ENCODE assay signal across 8 cellular contexts in the genomic region with DNA sequence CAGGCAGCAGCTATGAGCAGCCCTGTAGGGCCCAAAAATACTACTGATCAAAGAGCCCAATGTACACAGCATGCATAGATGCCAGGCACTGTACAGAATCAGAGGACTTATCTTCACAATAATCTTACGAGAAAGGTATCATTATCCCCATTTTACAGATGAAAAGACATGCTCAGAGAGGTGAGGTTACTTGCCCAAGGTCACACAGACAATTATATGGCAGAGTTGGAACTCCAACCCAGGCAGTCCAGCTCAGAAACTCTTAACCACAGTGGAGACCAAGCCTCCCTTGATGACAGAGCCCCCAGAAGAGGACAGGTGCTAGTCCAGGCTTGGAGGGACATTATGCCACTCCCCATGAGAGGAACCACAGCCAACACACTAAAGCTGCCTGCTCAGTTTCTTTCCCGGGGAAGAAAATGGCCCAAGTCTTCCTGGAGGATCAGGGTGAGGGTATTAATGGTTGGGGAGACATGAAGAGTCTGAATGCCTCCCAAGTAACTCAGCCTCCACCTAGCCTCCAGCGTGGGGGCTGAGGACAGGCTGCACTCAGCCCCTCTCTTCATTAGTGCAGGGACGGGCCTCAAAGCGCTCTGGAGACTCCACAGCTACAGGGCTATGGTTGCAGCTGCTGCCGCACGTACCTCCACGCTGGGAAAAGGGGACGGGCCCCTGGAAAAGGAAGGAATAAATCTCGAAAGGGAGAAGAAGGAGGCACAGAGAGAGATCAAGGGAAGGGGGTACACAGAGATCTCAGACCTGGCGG. TPM values are rescaled to one million over a fixed set of nuclear protein-coding genes. Genes with fewer than 3 reads are reported as not detected.
A peak's percentile ranks its signal among the peaks of the same experiment; 100 is the strongest.
DNase-seq lines count a peak whose midpoint lies in the region; ATAC-seq and TF ChIP-seq lines count a peak whose summit lies in the region.

No MANE protein-coding gene starts in this region.

- DNase-seq in G401 (ENCODE audit: low spot score) (peak; percentile 22), NB4 (ENCODE audit: low read depth) (no peak), choroid plexus epithelial cell (ENCODE audit: low read depth) (peak; percentile 25), mesothelial cell of epicardium (ENCODE audit: low spot score in 2 of 2, unreplicated experiment in 2 of 2) (peak in 1 of 2 experiments; percentile 50), sciatic nerve (ENCODE audit: low spot score) (no peak), NCI-H446 treated with DMSO at 0.1 percent for 48 hours (lab: John Stamatoyannopoulos, UW) (no peak), A172 (ENCODE audit: low spot score) (no peak)

- H3K4me3 Mint-ChIP-seq in mesothelial cell of epicardium: peak overlapping the region; percentile 96

- no peak for ATAC-seq in sciatic nerve
- ATAC-seq in GM21717 (IDR thresholded peaks at IDR 0.05; ENCODE audit: unreplicated experiment): no peak

- TF ChIP-seq CTCF in NB4 (IDR thresholded peaks at IDR 0.05; ENCODE audit: low read depth, low read length) (no peak), choroid plexus epithelial cell (conservative IDR thresholded peaks at IDR 0.05; ENCODE audit: low read depth, low read length) (no peak), mesothelial cell of epicardium (IDR thresholded peaks at IDR 0.05; ENCODE audit: unreplicated experiment) (no peak)

- peaks cover 24% of the 10 kb centered on the region for H3K36me3 Mint-ChIP-seq in mesothelial cell of epicardium

- H3K4me1 Mint-ChIP-seq in mesothelial cell of epicardium: peaks cover 31% of the 10 kb centered on the region

- intact Hi-C loops in sciatic nerve (cut with DNase I): no loop called here

- no peak for TF ChIP-seq POLR2A in NB4 (IDR thresholded peaks at IDR 0.05; ENCODE audit: extremely low read depth, insufficient read length)

- H3K27ac Mint-ChIP-seq in mesothelial cell of epicardium: peak overlapping the region; percentile 97

- H3K4me3 ChIP-seq in NB4 (ENCODE audit: low read depth, low read length) (peak overlapping the region; percentile 34), choroid plexus epithelial cell (ENCODE audit: low read depth, low read length) (peak overlapping the region; percentile 80)

- H3K9me3 Mint-ChIP-seq in mesothelial cell of epicardium: no peaks in the 10 kb centered on the region

- in situ Hi-C loops in G401 (cut with HindIII; ENCODE audit: low sequenced_read_pairs): no loop called here

- H3K27me3 Mint-ChIP-seq in mesothelial cell of epicardium (ENCODE audit: low read depth): no peaks in the 10 kb centered on the region

RNA-seq across cellular contexts. Expression of a gene that starts 0.8 kb away (rescaled TPM):
- 59.0 and 60.4 TPM in 2 replicates for total RNA-seq in G401 (2014; rRNA removed; shearing (Covaris generic))
- total RNA-seq in mesothelial cell of epicardium (61.0 to 66.2 TPM (median 61.2 TPM) in 3 replicates), sciatic nerve (28.3 TPM)
- total RNA-seq in A172 (2014; rRNA removed; shearing (Covaris generic)): 65.5 and 73.5 TPM in 2 replicates

RNA-seq across cellular contexts. Expression of a gene that starts 19.7 kb away (rescaled TPM):
- total RNA-seq in G401 (2014; rRNA removed; shearing (Covaris generic)): 50.8 and 64.4 TPM in 2 replicates
- 75.2 to 80.7 TPM (median 78.7 TPM) in 3 replicates for total RNA-seq in mesothelial cell of epicardium
- 40.4 TPM for total RNA-seq in sciatic nerve
- total RNA-seq in A172 (2014; rRNA removed; shearing (Covaris generic)): 48.9 and 83.5 TPM in 2 replicates

RNA-seq across cellular contexts. Expression of a gene that starts 25.1 kb away (rescaled TPM):
- 34.5 and 49.8 TPM in 2 replicates for total RNA-seq in G401 (2014; rRNA removed; shearing (Covaris generic))
- total RNA-seq in mesothelial cell of epicardium (22.6 to 24.6 TPM (median 22.6 TPM) in 3 replicates), sciatic nerve (99.7 TPM)
- 1.3 and 2.1 TPM in 2 replicates for total RNA-seq in A172 (2014; rRNA removed; shearing (Covaris generic))

RNA-seq across cellular contexts. Expression of a gene that starts 45.5 kb away (rescaled TPM):
- total RNA-seq in G401 (2014; rRNA removed; shearing (Covaris generic)): not detected in 2 replicates
- total RNA-seq in mesothelial cell of epicardium (0.34 to 0.42 TPM (median 0.34 TPM) in 3 replicates), sciatic nerve (not detected)
- total RNA-seq in A172 (2014; rRNA removed; shearing (Covaris generic)): 0.22 TPM in 1 of 2 replicates, not detected in the other

RNA-seq across cellular contexts. Expression of a gene that starts 47.2 kb away (rescaled TPM):
- 78.8 and 91.2 TPM in 2 replicates for total RNA-seq in G401 (2014; rRNA removed; shearing (Covaris generic))
- 32.1 to 45.2 TPM (median 42.0 TPM) in 3 replicates for total RNA-seq in mesothelial cell of epicardium
- 20.9 TPM for total RNA-seq in sciatic nerve
- total RNA-seq in A172 (2014; rRNA removed; shearing (Covaris generic)): 162 and 170 TPM in 2 replicates

Comparison
In these comparisons a context has a peak if more than half of its experiments do, and no peak if none do; other contexts are left out.
1. DNase-seq: peak in G401 (single experiment) and choroid plexus epithelial cell (single experiment); none in NB4 (single experiment), sciatic nerve (single experiment), NCI-H446 treated with DMSO at 0.1 percent for 48 hours (single experiment) and A172 (single experiment).